ENCODE assay signal across 7 cellular contexts in genomic region chr3:46947981-46948791, GRCh38. TPM values are rescaled to one million over a fixed set of nuclear protein-coding genes. Genes with fewer than 3 reads are reported as not detected.
DNase-seq lines count a peak whose midpoint lies in the region; ATAC-seq, FAIRE-seq and TF ChIP-seq lines count a peak whose summit lies in the region.

No MANE protein-coding gene starts in this region.

- H2BK120ac ChIP-seq in H1 (replicated peaks; ENCODE audit: low read depth, low read length) = no peak overlapping the region

- no peaks in the 10 kb centered on the region; the same call in none of the 2 replicates for H3K23me2 ChIP-seq in H1 (ENCODE audit: low read depth, low read length)

- no peaks in the 10 kb centered on the region for H3K27me3 ChIP-seq in H1 (replicated peaks in 1 of 4; ENCODE audit: control insufficient read depth in 3 of 4, extremely low read depth in 1 of 4, insufficient read depth in 3 of 4, low read length in 3 of 4)
- no peaks in the 10 kb centered on the region for H3K27me3 ChIP-seq in pancreas
- no peaks in the 10 kb centered on the region for H3K27me3 ChIP-seq in MM.1S (replicated peaks; ENCODE audit: insufficient read depth, low read length)

- intact Hi-C loops in pancreas (cut with DNase I) = no loop called here

- no peak for TF ChIP-seq EP300 in H1 (IDR thresholded peaks at IDR 0.05; ENCODE audit: borderline replicate concordance in 1 of 2, low read depth in 2 of 2, low read length in 2 of 2)

- WGBS in H1 (ENCODE audit: extremely low coverage in 1 of 2, insufficient coverage in 1 of 2, insufficient read length in 1 of 2, insufficient replicate concordance in 2 of 2, low coverage in 1 of 2, low lambda C conversion rate in 2 of 2, missing lambda C conversion rate in 1 of 2), 2 experiments = 84% methylated on average over 19 of the region's 19 CpGs; no CpG with 5 or more reads in 1 of the 2 experiments
- 17 to 23% methylated on average over 19 of the region's 19 CpGs for WGBS in pancreas, 2 donors

- H3K23ac ChIP-seq in H1 (ENCODE audit: insufficient read length) = no peak overlapping the region

- no peak overlapping the region for H3K4me2 ChIP-seq in H1 (ENCODE audit: insufficient read depth in 1 of 2, low read depth in 2 of 2, low read length in 2 of 2)
- H3K4me2 ChIP-seq in MM.1S (ENCODE audit: low read depth, low read length) = no peak overlapping the region

- no peak overlapping the region for H4K91ac ChIP-seq in H1 (replicated peaks; ENCODE audit: insufficient read length, low read length)

- POLR2A ChIA-PET in H1 (lab: Charles Lee; ENCODE audit: partially characterized antibody) = interaction anchor here (1.0 to 2.3 kb wide), 3 partner anchors 10 to 32 kb away, joined by 3 to 6 read pairs (median 3); partner anchors contain the start of gene NBEAL2

- no peak overlapping the region for H2BK20ac ChIP-seq in H1 (ENCODE audit: low read length)

- H3K9me2 ChIP-seq in MM.1S (replicated peaks; ENCODE audit: insufficient read depth, low read length) = no peaks in the 10 kb centered on the region

- H3K4me3 ChIP-seq in H1 (ENCODE audit: extremely low read depth in 1 of 4, insufficient read depth in 2 of 4, low read depth in 3 of 4, low read length in 4 of 4) (no peak overlapping the region), pancreas (peak overlapping the region in 1 of 4 donors; percentile 0), MM.1S (ENCODE audit: low read length) (no peak overlapping the region)

- TF ChIP-seq CTCF in H1 (IDR thresholded peaks at IDR 0.05; ENCODE audit: control extremely low read depth in 1 of 3, insufficient read depth in 1 of 3, low read depth in 1 of 3, low read length in 3 of 3) (no peak), pancreas (IDR thresholded peaks at IDR 0.05) (no peak), MM.1S (IDR thresholded peaks at IDR 0.05; ENCODE audit: low read length) (no peak)

- CTCF ChIA-PET in H1 (lab: Charles Lee; ENCODE audit: partially characterized antibody) = interaction anchor here (0.8 to 2.7 kb wide), 9 partner anchors 10 to 245 kb away, joined by 3 to 7 read pairs (median 4); no protein-coding TSS in a partner anchor

- no peak overlapping the region for H3K4ac ChIP-seq in H1 (replicated peaks; ENCODE audit: insufficient read length, low read depth, low read length)

- H3K9ac ChIP-seq in H1 (replicated peaks in 1 of 4; ENCODE audit: extremely low read depth in 1 of 4, low read depth in 3 of 4, low read length in 3 of 4) = no peak overlapping the region
- no peak overlapping the region for H3K9ac ChIP-seq in MM.1S (ENCODE audit: low read length)

- no peaks in the 10 kb centered on the region for H3K9me3 ChIP-seq in H1 (ENCODE audit: insufficient read depth in 2 of 2, low read depth in 1 of 2, low read length in 1 of 2)
- no peaks in the 10 kb centered on the region for H3K9me3 ChIP-seq in pancreas
- no peaks in the 10 kb centered on the region for H3K9me3 ChIP-seq in MM.1S (replicated peaks; ENCODE audit: insufficient read depth, low read length)

- peak; percentile 78 for DNase-seq in NCI-H2029 (lab: John Stamatoyannopoulos, UW)
- peak; percentile 61 to 63 for DNase-seq in activated CD4-positive, alpha-beta T cell treated with anti-CD3 and anti-CD28 coated beads, Interleukin-2, amount 50 U/mL, for 4 hours
- no peak for DNase-seq in H1 (ENCODE audit: low read depth in 1 of 2, low spot score in 2 of 2)
- peak in 5 of 6 donors; percentile 75 to 89 (median 84) for DNase-seq in pancreas
- DNase-seq in MM.1S = no peak

- TF ChIP-seq POLR2A in H1 (IDR thresholded peaks at IDR 0.05; ENCODE audit: control extremely low read depth in 1 of 2, low read depth in 2 of 2, low read length in 2 of 2) (no peak), GM18505 (IDR thresholded peaks at IDR 0.05; ENCODE audit: borderline replicate concordance, extremely low read depth, insufficient read depth, insufficient read length) (no peak)

- H3K4me1 ChIP-seq in H1 (replicated peaks in 1 of 4; ENCODE audit: control insufficient read depth in 3 of 4, insufficient read depth in 4 of 4, low read length in 3 of 4) (peaks cover 4 to 14% (median 11%) of the 10 kb centered on the region in 4 experiments), pancreas (peaks cover 61 to 80% (median 76%) of the 10 kb centered on the region in 3 donors), MM.1S (ENCODE audit: low read length) (peaks cover 7% of the 10 kb centered on the region)

- H3K79me1 ChIP-seq in H1 (ENCODE audit: low read depth, low read length) = peaks cover 40% of the 10 kb centered on the region

- no peak overlapping the region for H4K5ac ChIP-seq in H1 (ENCODE audit: insufficient read length, low read depth, low read length)

- no peak overlapping the region for H2AK5ac ChIP-seq in H1 (ENCODE audit: low read depth, low read length)

- H3K14ac ChIP-seq in H1 (ENCODE audit: insufficient read length) = no peak overlapping the region

- H3K18ac ChIP-seq in H1 (ENCODE audit: extremely low read depth, low read length) = no peak overlapping the region

- H3K36me3 ChIP-seq in H1 (ENCODE audit: control insufficient read depth in 2 of 4, insufficient read depth in 4 of 4, low read length in 3 of 4) = no peaks in the 10 kb centered on the region; a peak in 1 of 8 replicates
- H3K36me3 ChIP-seq in pancreas = no peaks in the 10 kb centered on the region
- H3K36me3 ChIP-seq in MM.1S (replicated peaks; ENCODE audit: insufficient read depth, low read length) = peaks cover 3% of the 10 kb centered on the region; the same call in 1 of the 2 replicates

- no peak overlapping the region for H2AFZ ChIP-seq in H1 (ENCODE audit: low read length)
- no peak overlapping the region for H2AFZ ChIP-seq in MM.1S (ENCODE audit: low read length)

- no peak overlapping the region for H3K27ac ChIP-seq in H1 (ENCODE audit: low read depth, low read length)
- H3K27ac ChIP-seq in pancreas = peak overlapping the region; percentile 91 to 97 (median 92)
- no peak overlapping the region for H3K27ac ChIP-seq in MM.1S (ENCODE audit: low read length)

- H4K20me1 ChIP-seq in H1 (replicated peaks in 1 of 2; ENCODE audit: control insufficient read depth in 1 of 2, insufficient read depth in 2 of 2, low read length in 2 of 2) (peaks cover 59 to 60% of the 10 kb centered on the region in 2 experiments), MM.1S (ENCODE audit: insufficient read depth, low read length) (peaks cover 86% of the 10 kb centered on the region)

- H2BK15ac ChIP-seq in H1 (ENCODE audit: low read length) = no peak overlapping the region

- no peak overlapping the region for H2BK5ac ChIP-seq in H1 (ENCODE audit: low read depth, low read length)

- H3K79me2 ChIP-seq in H1 (ENCODE audit: control insufficient read depth in 1 of 2, insufficient read depth in 2 of 2, low read length in 2 of 2) (peaks cover 23 to 96% of the 10 kb centered on the region in 2 experiments), MM.1S (ENCODE audit: low read length) (peaks cover 98% of the 10 kb centered on the region)

- H2BK12ac ChIP-seq in H1 (ENCODE audit: low read depth, low read length) = peak overlapping the region; percentile 7; the same call in 1 of the 2 replicates

- ATAC-seq in pancreas (peak; percentile 65 to 82 (median 70)), HG03432 (IDR thresholded peaks at IDR 0.05; ENCODE audit: unreplicated experiment) (no peak), GM18505 (IDR thresholded peaks at IDR 0.05; ENCODE audit: unreplicated experiment) (no peak)

- no peak overlapping the region for H3K56ac ChIP-seq in H1 (replicated peaks; ENCODE audit: insufficient read length, low read depth, low read length)

- H4K8ac ChIP-seq in H1 (ENCODE audit: extremely low read depth, insufficient read depth, low read length) = peak overlapping the region; percentile 4; the same call in 1 of the 2 replicates

- FAIRE-seq in H1 (lab: Jason Lieb, UNC) = no peak
- no peak for FAIRE-seq in pancreas (lab: Jason Lieb, UNC)

- H3F3A ChIP-seq in MM.1S (ENCODE audit: insufficient read depth, low read length) = no peaks in the 10 kb centered on the region

- no peak for TF ChIP-seq RAD21 in H1 (IDR thresholded peaks at IDR 0.05 in 1 of 2, conservative IDR thresholded peaks at IDR 0.05 in 1 of 2; ENCODE audit: low read depth in 2 of 2, low read length in 2 of 2)

TF ChIP-seq in H1, 55 proteins besides CTCF, POLR2A, EP300 and RAD21 (continues in another document):
- TF ChIP-seq RBBP5 (IDR thresholded peaks at IDR 0.05; ENCODE audit: borderline replicate concordance, low read depth, low read length) (no peak), HDAC2 (IDR thresholded peaks at IDR 0.05; ENCODE audit: borderline replicate concordance in 1 of 2, low read depth in 2 of 2, low read length in 2 of 2) (no peak), POLR2AphosphoS5 (IDR thresholded peaks at IDR 0.05; ENCODE audit: low read depth, low read length) (no peak), KDM4A (IDR thresholded peaks at IDR 0.05; ENCODE audit: low read depth, low read length, severe bottlenecking) (no peak), MAFK (IDR thresholded peaks at IDR 0.05; ENCODE audit: low read depth, low read length) (no peak), BACH1 (IDR thresholded peaks at IDR 0.05; ENCODE audit: low read length) (no peak), CBX8 (IDR thresholded peaks at IDR 0.05; ENCODE audit: borderline replicate concordance, low read depth, low read length) (no peak), YY1 (IDR thresholded peaks at IDR 0.05; ENCODE audit: low read depth, low read length) (no peak), SP4 (IDR thresholded peaks at IDR 0.05; ENCODE audit: low read length) (no peak)

RNA-seq across cellular contexts. Expression of gene CCDC12, which starts 28.4 kb away (rescaled TPM):
- total RNA-seq in H1 (2021; fragmentation: NEBNext Ultra II Directional; extraction: Animal tissue kit (Norgen Biotek cat#: 25700)) = 41.3 and 44.4 TPM in 2 replicates
- 29.5 and 41.5 TPM in 2 replicates for polyA plus RNA-seq in H1 (2011; rRNA removed)
- polyA plus RNA-seq in H1 (2011; cell fraction: cytosol; rRNA removed) = 57.2 TPM
- polyA plus RNA-seq in H1 (2011; cell fraction: nucleus; rRNA removed) = 37.1 TPM
- 50.0 to 59.6 TPM (median 58.4 TPM) in 4 replicates for polyA plus RNA-seq in H1 (2012, experiment 1 of 2)
- 27.9 TPM for polyA plus RNA-seq in H1 (2012, experiment 2 of 2)
- polyA plus RNA-seq in H1 (2013, experiment 1 of 2) = 39.5 TPM
- 41.8 TPM for polyA plus RNA-seq in H1 (2013, experiment 2 of 2)
- polyA minus RNA-seq in H1 (2011; rRNA and poly(A)+ RNA removed) = 20.6 and 38.9 TPM in 2 replicates
- 12.0 TPM for polyA minus RNA-seq in H1 (2011; cell fraction: cytosol; rRNA and poly(A)+ RNA removed)
- polyA minus RNA-seq in H1 (2011; cell fraction: nucleus; rRNA and poly(A)+ RNA removed) = 55.5 TPM
- total RNA-seq in pancreas = 10 to 100 TPM; 20.7 to 30.4 (median 22.4) TPM
- 10 to 100 TPM; 64.9 to 82.8 TPM for polyA plus RNA-seq in pancreas

RNA-seq across cellular contexts. Expression of gene NBEAL2, which starts 31.3 kb away (rescaled TPM):
- 45.8 and 46.9 TPM in 2 replicates for total RNA-seq in H1 (2021; fragmentation: NEBNext Ultra II Directional; extraction: Animal tissue kit (Norgen Biotek cat#: 25700))
- polyA plus RNA-seq in H1 (2011; rRNA removed) = 27.3 and 47.8 TPM in 2 replicates
- 30.9 TPM for polyA plus RNA-seq in H1 (2011; cell fraction: cytosol; rRNA removed)
- 332 TPM for polyA plus RNA-seq in H1 (2011; cell fraction: nucleus; rRNA removed)
- polyA plus RNA-seq in H1 (2012, experiment 1 of 2) = 36.4 to 64.7 TPM (median 55.9 TPM) in 4 replicates
- 42.2 TPM for polyA plus RNA-seq in H1 (2012, experiment 2 of 2)
- polyA plus RNA-seq in H1 (2013, experiment 1 of 2) = 15.7 TPM
- polyA plus RNA-seq in H1 (2013, experiment 2 of 2) = 14.2 TPM
- 19.1 and 33.7 TPM in 2 replicates for polyA minus RNA-seq in H1 (2011; rRNA and poly(A)+ RNA removed)
- 16.9 TPM for polyA minus RNA-seq in H1 (2011; cell fraction: cytosol; rRNA and poly(A)+ RNA removed)
- 58.1 TPM for polyA minus RNA-seq in H1 (2011; cell fraction: nucleus; rRNA and poly(A)+ RNA removed)
- total RNA-seq in pancreas = 10 to 100 TPM; 30.6 to 67.4 (median 37.1) TPM
- polyA plus RNA-seq in pancreas = 100 to 1,000 TPM; 231 to 265 TPM

Comparison
In these comparisons a context has a peak if more than half of its experiments do, and no peak if none do; other contexts are left out.
1. DNase-seq: peak in NCI-H2029 (single experiment), activated CD4-positive, alpha-beta T cell treated with anti-CD3 and anti-CD28 coated beads, Interleukin-2, amount 50 U/mL, for 4 hours (2 of 2) and pancreas (5 of 6); none in H1 (0 of 2) and MM.1S (single experiment).
2. H3K27ac ChIP-seq: peak in pancreas (4 of 4); none in H1 (single experiment) and MM.1S (single experiment).
3. ATAC-seq: peak in pancreas (4 of 4); none in HG03432 (single experiment) and GM18505 (single experiment).